In the genomic region with DNA sequence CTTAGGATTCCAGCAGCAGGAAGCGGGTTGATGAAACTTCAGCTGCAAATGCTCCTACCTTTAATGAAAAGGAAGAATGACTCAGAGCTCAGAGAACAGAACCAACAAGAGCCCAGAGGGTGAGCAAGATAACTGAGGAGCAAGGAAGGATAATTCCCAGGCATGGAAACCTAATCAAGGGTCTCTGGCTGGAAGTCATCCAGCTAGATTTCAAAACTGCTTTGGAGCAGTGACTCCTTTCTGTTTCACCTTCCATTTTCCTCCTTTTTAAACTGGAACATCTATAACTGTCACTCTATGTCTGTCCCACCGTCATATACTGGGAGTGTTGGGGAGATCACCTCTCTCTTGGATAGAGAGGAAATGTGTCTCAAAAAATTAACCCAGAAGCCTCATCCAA, we compare ENCODE assay signal across 33 cellular contexts.
A peak's percentile ranks its signal among the peaks of the same experiment; 100 is the strongest.
DNase-seq lines count a peak whose midpoint lies in the region; ATAC-seq, FAIRE-seq and TF ChIP-seq lines count a peak whose summit lies in the region.
"Had no signal": no experiment of that assay in that cellular context is flagged by ENCODE, and none has a peak within 500 bp of the region (broad histone marks: within the 10 kb centered on the region; RNA-seq: fewer than 3 reads in every experiment).

No MANE protein-coding gene starts in this region.

- H3K9me3 ChIP-seq in K562 (replicated peaks; ENCODE audit: control insufficient read depth, insufficient read depth, low read depth, low read length) = no peaks in the 10 kb centered on the region
- H3K9me3 ChIP-seq: BE2C, Caco-2 had no signal

- H3K4me3 Mint-ChIP-seq in activated CD4-positive, alpha-beta memory T cell treated with anti-CD3 and anti-CD28 coated beads, Interleukin-2, amount 10 ng/mL, durations not matched to agents 7 days and 5 days = no peak overlapping the region
- H3K4me3 Mint-ChIP-seq: B cell; CD14-positive monocyte; CD4-positive, alpha-beta memory T cell; CD4-positive, alpha-beta T cell; CD4-positive, CD25-positive, alpha-beta regulatory T cell; CD8-positive, alpha-beta memory T cell; CD8-positive, alpha-beta T cell had no signal

- DNase-seq in HT1080 (ENCODE audit: low read depth) (peak; percentile 41), K562 (ENCODE audit: extremely low read depth in 1 of 4, low spot score in 3 of 4) (no peak), GM19238 (ENCODE audit: insufficient read length, low spot score) (no peak)
- DNase-seq in activated CD4-positive, alpha-beta memory T cell treated with anti-CD3 and anti-CD28 coated beads, Interleukin-2, amount 10 ng/mL, durations not matched to agents 7 days and 5 days = no peak
- DNase-seq: 8988T; ACHN; AML-193; BE2C; C1 segment of cervical spinal cord; Caco-2; Calu3; CD4-positive, alpha-beta memory T cell; CD4-positive, alpha-beta T cell; CD4-positive, CD25-positive, alpha-beta regulatory T cell; CD8-positive, alpha-beta memory T cell; CD8-positive, alpha-beta T cell; COR-L47; DMS 273 treated with DMSO at 0.1 percent for 48 hours; DMS153; DMS53; DMS79; DMS79 treated with DMSO at 0.1 percent for 48 hours; DND-41; EL had no signal

- no peaks in the 10 kb centered on the region for H3K79me2 ChIP-seq in K562 (ENCODE audit: control insufficient read depth, insufficient read depth, low read length)

- no peaks in the 10 kb centered on the region for H3K9me3 Mint-ChIP-seq in activated CD4-positive, alpha-beta memory T cell treated with anti-CD3 and anti-CD28 coated beads, Interleukin-2, amount 10 ng/mL, durations not matched to agents 7 days and 5 days

- CTCF ChIA-PET in K562 (lab: Yijun Ruan, JAX; ENCODE audit: low intra/inter-chr PET ratio) = no interaction called here
- CTCF ChIA-PET in activated CD4-positive, alpha-beta memory T cell treated with anti-CD3 and anti-CD28 coated beads, Interleukin-2, amount 10 ng/mL, durations not matched to agents 7 days and 5 days (lab: Charles Lee) = no interaction called here

- H3K27me3 Mint-ChIP-seq in activated CD4-positive, alpha-beta memory T cell treated with anti-CD3 and anti-CD28 coated beads, Interleukin-2, amount 10 ng/mL, durations not matched to agents 7 days and 5 days = no peaks in the 10 kb centered on the region

- H3K4me1 Mint-ChIP-seq in activated CD4-positive, alpha-beta memory T cell treated with anti-CD3 and anti-CD28 coated beads, Interleukin-2, amount 10 ng/mL, durations not matched to agents 7 days and 5 days = no peaks in the 10 kb centered on the region
- H3K4me1 Mint-ChIP-seq: B cell; CD14-positive monocyte; CD4-positive, alpha-beta memory T cell; CD4-positive, CD25-positive, alpha-beta regulatory T cell; CD8-positive, alpha-beta memory T cell had no signal

- intact Hi-C loops in K562 (cut with micrococcal nuclease) = no loop called here

- no peak for TF ChIP-seq RAD21 in K562 (CRISPR knock-in tag; conservative IDR thresholded peaks at IDR 0.05 in 1 of 2, IDR thresholded peaks at IDR 0.05 in 1 of 2)

- no peak overlapping the region for H3K4me3 ChIP-seq in K562
- H3K4me3 ChIP-seq: A549; BLaER1; BLaER1 treated with 17β-estradiol and CSF1 and Interleukin-3, amounts not matched to agents 10 nM and 100 nM had no signal

- H3K9me1 ChIP-seq in K562 (ENCODE audit: control insufficient read depth, insufficient read depth, low read length) = no peaks in the 10 kb centered on the region

- H4K20me1 ChIP-seq in K562 (replicated peaks; ENCODE audit: control insufficient read depth, insufficient read depth, low read length) = no peaks in the 10 kb centered on the region
- H4K20me1 ChIP-seq: BLaER1; BLaER1 treated with 17β-estradiol and CSF1 and Interleukin-3, amounts not matched to agents 10 nM and 100 nM had no signal

- TF ChIP-seq EP300 in K562 (IDR thresholded peaks at IDR 0.05; ENCODE audit: low read length) = no peak

- no peaks in the 10 kb centered on the region for H3K36me3 Mint-ChIP-seq in activated CD4-positive, alpha-beta memory T cell treated with anti-CD3 and anti-CD28 coated beads, Interleukin-2, amount 10 ng/mL, durations not matched to agents 7 days and 5 days (ENCODE audit: low read depth)
- H3K36me3 Mint-ChIP-seq: CD14-positive monocyte had no signal

- H3K27ac Mint-ChIP-seq in activated CD4-positive, alpha-beta memory T cell treated with anti-CD3 and anti-CD28 coated beads, Interleukin-2, amount 10 ng/mL, durations not matched to agents 7 days and 5 days = no peak overlapping the region
- H3K27ac Mint-ChIP-seq: B cell; CD14-positive monocyte; CD4-positive, alpha-beta T cell; CD4-positive, CD25-positive, alpha-beta regulatory T cell; CD8-positive, alpha-beta T cell had no signal

- no TSS peak for BruUV-seq in K562 (replicated peaks; lab: Mats Ljungman, UMichigan)

- no peak for FAIRE-seq in K562 (lab: Jason Lieb, UNC)
- FAIRE-seq: A204.1, A549, D721Med had no signal

- H3K9ac ChIP-seq in K562 (ENCODE audit: insufficient read depth in 1 of 2, low read depth in 2 of 2, low read length in 2 of 2) = no peak overlapping the region
- H3K9ac ChIP-seq: BLaER1; BLaER1 treated with 17β-estradiol and CSF1 and Interleukin-3, amounts not matched to agents 10 nM and 100 nM had no signal

- no peak for ATAC-seq in K562
- ATAC-seq: A549; CD8-positive, alpha-beta T cell had no signal

- no peak for TF ChIP-seq POLR2A in K562 (conservative IDR thresholded peaks at IDR 0.05)

- H3K4me2 ChIP-seq in K562 (ENCODE audit: insufficient read depth, low read length) = no peak overlapping the region
- H3K4me2 ChIP-seq: A549; BLaER1; BLaER1 treated with 17β-estradiol and CSF1 and Interleukin-3, amounts not matched to agents 10 nM and 100 nM had no signal

- POLR2A ChIA-PET in K562 (lab: Yijun Ruan, JAX) = interaction anchor here (0.6 kb wide), 1 partner anchor 1608 kb away, joined by 5 read pairs; no protein-coding TSS in a partner anchor
- POLR2A ChIA-PET in activated CD4-positive, alpha-beta memory T cell treated with anti-CD3 and anti-CD28 coated beads, Interleukin-2, amount 10 ng/mL, durations not matched to agents 7 days and 5 days (lab: Charles Lee) = no interaction called here

- peaks cover under 1 to 7% of the 10 kb centered on the region in 2 experiments; a peak in 3 of 5 replicates for H3K27me3 ChIP-seq in K562 (ENCODE audit: control insufficient read depth in 2 of 2, insufficient read depth in 2 of 2, low read length in 2 of 2)
- H3K27me3 ChIP-seq: BE2C; BLaER1; BLaER1 treated with 17β-estradiol and CSF1 and Interleukin-3, amounts not matched to agents 10 nM and 100 nM had no signal

- H3K4me1 ChIP-seq in K562 (replicated peaks in 1 of 2; ENCODE audit: control insufficient read depth in 2 of 2, insufficient read depth in 2 of 2, low read length in 2 of 2) = peaks cover 0 to 2% of the 10 kb centered on the region in 2 experiments; a peak in 1 of 5 replicates
- H3K4me1 ChIP-seq: A549, BE2C, BLaER1, Caco-2 had no signal

- in situ Hi-C loops in K562 (cut with MboI) = no loop called here

- WGBS in K562 (ENCODE audit: insufficient coverage, low coverage, missing lambda C conversion rate) = 0% methylated on average over 2 of the region's 2 CpGs

- H3K27ac ChIP-seq in K562 (ENCODE audit: extremely low read depth, low read depth, low read length) = no peak overlapping the region
- H3K27ac ChIP-seq: 22Rv1; A549; BLaER1; BLaER1 treated with 17β-estradiol and CSF1 and Interleukin-3, amounts not matched to agents 10 nM and 100 nM; C4-2B had no signal

- no peak overlapping the region for H2AFZ ChIP-seq in K562 (ENCODE audit: low read depth, low read length)

- TF ChIP-seq CTCF in K562 (IDR thresholded peaks at IDR 0.05 in 2 of 3, conservative IDR thresholded peaks at IDR 0.05 in 1 of 3; ENCODE audit: insufficient read depth in 2 of 3, low read depth in 1 of 3, low read length in 3 of 3) = no peak

- no peaks in the 10 kb centered on the region for H3K36me3 ChIP-seq in K562 (ENCODE audit: control insufficient read depth, insufficient read depth, low read length)
- H3K36me3 ChIP-seq: BE2C, BLaER1 had no signal

TF ChIP-seq in K562, 482 proteins besides CTCF, POLR2A, EP300 and RAD21:
- TF ChIP-seq HDAC3 (IDR thresholded peaks at IDR 0.05; ENCODE audit: borderline replicate concordance, partially characterized antibody) = no peak
- peak; percentile 98 for TF ChIP-seq ZNF584 (CRISPR knock-in tag; IDR thresholded peaks at IDR 0.05; ENCODE audit: low read depth)
- no peak for TF ChIP-seq MEF2D (tag; conservative IDR thresholded peaks at IDR 0.05; ENCODE audit: low read depth)
- TF ChIP-seq, protein P1, sequence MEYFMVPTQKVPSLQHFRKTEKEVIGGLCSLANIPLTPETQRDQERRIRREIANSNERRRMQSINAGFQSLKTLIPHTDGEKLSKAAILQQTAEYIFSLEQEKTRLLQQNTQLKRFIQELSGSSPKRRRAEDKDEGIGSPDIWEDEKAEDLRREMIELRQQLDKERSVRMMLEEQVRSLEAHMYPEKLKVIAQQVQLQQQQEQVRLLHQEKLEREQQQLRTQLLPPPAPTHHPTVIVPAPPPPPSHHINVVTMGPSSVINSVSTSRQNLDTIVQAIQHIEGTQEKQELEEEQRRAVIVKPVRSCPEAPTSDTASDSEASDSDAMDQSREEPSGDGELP (CRISPR knock-in tag; IDR thresholded peaks at IDR 0.05; ENCODE audit: borderline replicate concordance) = no peak
- TF ChIP-seq, protein P2, sequence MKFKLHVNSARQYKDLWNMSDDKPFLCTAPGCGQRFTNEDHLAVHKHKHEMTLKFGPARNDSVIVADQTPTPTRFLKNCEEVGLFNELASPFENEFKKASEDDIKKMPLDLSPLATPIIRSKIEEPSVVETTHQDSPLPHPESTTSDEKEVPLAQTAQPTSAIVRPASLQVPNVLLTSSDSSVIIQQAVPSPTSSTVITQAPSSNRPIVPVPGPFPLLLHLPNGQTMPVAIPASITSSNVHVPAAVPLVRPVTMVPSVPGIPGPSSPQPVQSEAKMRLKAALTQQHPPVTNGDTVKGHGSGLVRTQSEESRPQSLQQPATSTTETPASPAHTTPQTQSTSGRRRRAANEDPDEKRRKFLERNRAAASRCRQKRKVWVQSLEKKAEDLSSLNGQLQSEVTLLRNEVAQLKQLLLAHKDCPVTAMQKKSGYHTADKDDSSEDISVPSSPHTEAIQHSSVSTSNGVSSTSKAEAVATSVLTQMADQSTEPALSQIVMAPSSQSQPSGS (CRISPR knock-in tag; IDR thresholded peaks at IDR 0.05) = no peak
